Comparison of ENCODE assay signal across 26 cellular contexts in the genomic region with DNA sequence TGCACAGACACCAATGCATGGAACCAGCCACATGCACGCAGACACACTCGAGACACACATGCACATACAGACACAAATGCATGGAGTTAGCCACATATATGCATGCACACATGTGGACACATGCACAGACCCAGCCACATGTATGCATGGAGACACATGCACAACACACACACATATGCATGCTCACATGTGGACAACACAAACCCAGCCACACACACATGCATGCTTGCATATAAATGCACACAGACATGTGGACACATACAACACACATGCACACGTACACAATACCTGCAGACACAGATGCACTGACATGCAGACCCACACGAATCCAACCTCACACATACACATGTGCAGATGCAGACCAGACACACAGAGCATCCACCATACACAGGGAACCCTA. TPM values are rescaled to one million over a fixed set of nuclear protein-coding genes. Genes with fewer than 3 reads are reported as not detected.
DNase-seq lines count a peak whose midpoint lies in the region; ATAC-seq, FAIRE-seq and TF ChIP-seq lines count a peak whose summit lies in the region.
"Had no signal": no experiment of that assay in that cellular context is flagged by ENCODE, and none has a peak within 500 bp of the region (broad histone marks: within the 10 kb centered on the region; RNA-seq: fewer than 3 reads in every experiment).

No MANE protein-coding gene starts in this region.

- H3K14ac ChIP-seq in H1 (ENCODE audit: insufficient read length): no peak overlapping the region

- DNase-seq in Right ventricle myocardium inferior (ENCODE audit: missing footprints): peak; percentile 17
- no peak for DNase-seq in right cardiac atrium
- DNase-seq in H1 (ENCODE audit: low read depth in 1 of 2, low spot score in 2 of 2): no peak
- DNase-seq in neural progenitor cell (ENCODE audit: low spot score): no peak
- DNase-seq in type B pancreatic cell (ENCODE audit: extremely low spot score, unreplicated experiment): no peak
- DNase-seq in hepatic stellate cell (ENCODE audit: low spot score): no peak
- no peak for DNase-seq in Calu3
- no peak for DNase-seq in dermis blood vessel endothelial cell
- DNase-seq: ACHN; CD4-positive, alpha-beta T cell; DMS53; GM23248; HFFc6; MM.1S; NCI-H2029; NCI-H446; NCI-H524 treated with DMSO at 0.1 percent for 48 hours; PC-9; RPMI8226; SIG-M5 had no signal

- H3K4me1 Mint-ChIP-seq in neural progenitor cell (peaks cover 56% of the 10 kb centered on the region), type B pancreatic cell (ENCODE audit: unreplicated experiment) (peaks cover 50% of the 10 kb centered on the region), Calu3 (ENCODE audit: low read depth, unreplicated experiment) (no peaks in the 10 kb centered on the region)
- H3K4me1 Mint-ChIP-seq: IgD-negative memory B cell had no signal

- H2BK15ac ChIP-seq in H1 (ENCODE audit: low read length): peak overlapping the region; percentile 26; the same call in 1 of the 2 replicates

- no peak for FAIRE-seq in H1 (lab: Jason Lieb, UNC)

- ATAC-seq in Right ventricle myocardium inferior (no peak), right cardiac atrium (no peak)

- no peak overlapping the region for H2BK20ac ChIP-seq in H1 (ENCODE audit: low read length)

- H4K8ac ChIP-seq in H1 (ENCODE audit: extremely low read depth, insufficient read depth, low read length): no peak overlapping the region

- BruUV-seq in Calu3 (replicated peaks; lab: Mats Ljungman, UMichigan): no TSS peak

- peak overlapping the region; percentile 85 for H2BK120ac ChIP-seq in H1 (replicated peaks; ENCODE audit: low read depth, low read length)

- H3K18ac ChIP-seq in H1 (ENCODE audit: extremely low read depth, low read length): no peak overlapping the region

- H3K4me3 Mint-ChIP-seq in neural progenitor cell (peak overlapping the region; percentile 42), type B pancreatic cell (peak overlapping the region; percentile 3), Calu3 (ENCODE audit: low read depth, unreplicated experiment) (no peak overlapping the region)
- H3K4me3 Mint-ChIP-seq: CD4-positive, alpha-beta T cell; HFFc6; IgD-negative memory B cell had no signal

- peaks cover 2% of the 10 kb centered on the region for H3K36me3 Mint-ChIP-seq in neural progenitor cell
- H3K36me3 Mint-ChIP-seq in type B pancreatic cell: no peaks in the 10 kb centered on the region
- no peaks in the 10 kb centered on the region for H3K36me3 Mint-ChIP-seq in Calu3 (ENCODE audit: insufficient read depth, unreplicated experiment)
- H3K36me3 Mint-ChIP-seq: IgD-negative memory B cell had no signal

- no peaks in the 10 kb centered on the region; a peak in 1 of 4 replicates for H3K79me2 ChIP-seq in H1 (ENCODE audit: control insufficient read depth in 1 of 2, insufficient read depth in 2 of 2, low read length in 2 of 2)
- H3K79me2 ChIP-seq in neural progenitor cell (ENCODE audit: low read depth): no peaks in the 10 kb centered on the region

- peaks cover 16% of the 10 kb centered on the region for H3F3A ChIP-seq in neural progenitor cell (ENCODE audit: low read depth)

- H3K23ac ChIP-seq in H1 (ENCODE audit: insufficient read length): no peak overlapping the region

- H3K9me3 ChIP-seq in right cardiac atrium (ENCODE audit: control insufficient read depth, low read length) (no peaks in the 10 kb centered on the region), H1 (ENCODE audit: insufficient read depth in 2 of 2, low read depth in 1 of 2, low read length in 1 of 2) (no peaks in the 10 kb centered on the region), neural progenitor cell (ENCODE audit: low read depth) (no peaks in the 10 kb centered on the region)
- H3K9me3 ChIP-seq: BLaER1 treated with 17β-estradiol and CSF1 and Interleukin-3, amounts not matched to agents 10 nM and 100 nM; HAP-1 had no signal

- H2BK5ac ChIP-seq in H1 (ENCODE audit: low read depth, low read length): peak overlapping the region; percentile 36; the same call in 1 of the 2 replicates

- H3K79me1 ChIP-seq in H1 (ENCODE audit: low read depth, low read length): no peaks in the 10 kb centered on the region

- no peak for TF ChIP-seq EP300 in H1 (IDR thresholded peaks at IDR 0.05; ENCODE audit: borderline replicate concordance in 1 of 2, low read depth in 2 of 2, low read length in 2 of 2)

- H4K5ac ChIP-seq in H1 (ENCODE audit: insufficient read length, low read depth, low read length): no peak overlapping the region

- peaks cover 2% of the 10 kb centered on the region; the same call in 1 of the 2 replicates for H3K23me2 ChIP-seq in H1 (ENCODE audit: low read depth, low read length)

- H4K20me1 ChIP-seq in H1 (replicated peaks in 1 of 2; ENCODE audit: control insufficient read depth in 1 of 2, insufficient read depth in 2 of 2, low read length in 2 of 2) (peaks cover 0 to 3% of the 10 kb centered on the region in 2 experiments), neural progenitor cell (ENCODE audit: low read depth) (no peaks in the 10 kb centered on the region)

- H3K4me2 ChIP-seq in H1 (ENCODE audit: insufficient read depth in 1 of 2, low read depth in 2 of 2, low read length in 2 of 2): no peak overlapping the region
- H3K4me2 ChIP-seq in neural progenitor cell: peak overlapping the region; percentile 53
- H3K4me2 ChIP-seq: BLaER1 treated with 17β-estradiol and CSF1 and Interleukin-3, amounts not matched to agents 10 nM and 100 nM; KMS-11; PC-9 had no signal

- H3K27ac Mint-ChIP-seq in neural progenitor cell (peak overlapping the region; percentile 90), type B pancreatic cell (peak overlapping the region; percentile 42), Calu3 (ENCODE audit: unreplicated experiment) (no peak overlapping the region)
- H3K27ac Mint-ChIP-seq: CD4-positive, alpha-beta T cell; HFFc6 had no signal

- H3K27me3 ChIP-seq in right cardiac atrium (ENCODE audit: control insufficient read depth, insufficient read depth): no peaks in the 10 kb centered on the region
- H3K27me3 ChIP-seq in H1 (replicated peaks in 1 of 4; ENCODE audit: control insufficient read depth in 3 of 4, extremely low read depth in 1 of 4, insufficient read depth in 3 of 4, low read length in 3 of 4): no peaks in the 10 kb centered on the region; a peak in 1 of 7 replicates
- no peaks in the 10 kb centered on the region for H3K27me3 ChIP-seq in neural progenitor cell
- H3K27me3 ChIP-seq: BLaER1 treated with 17β-estradiol and CSF1 and Interleukin-3, amounts not matched to agents 10 nM and 100 nM had no signal

- H3K36me3 ChIP-seq in H1 (ENCODE audit: control insufficient read depth in 2 of 4, insufficient read depth in 4 of 4, low read length in 3 of 4) (no peaks in the 10 kb centered on the region; a peak in 1 of 8 replicates), neural progenitor cell (no peaks in the 10 kb centered on the region)
- H3K36me3 ChIP-seq: BLaER1 treated with 17β-estradiol and CSF1 and Interleukin-3, amounts not matched to agents 10 nM and 100 nM; HAP-1 had no signal

- TF ChIP-seq RAD21 in H1 (IDR thresholded peaks at IDR 0.05 in 1 of 2, conservative IDR thresholded peaks at IDR 0.05 in 1 of 2; ENCODE audit: low read depth in 2 of 2, low read length in 2 of 2): no peak

- 0 out of 2 replicates have a peak overlapping the region, but pooled peaks have one; percentile 54 for H2AK5ac ChIP-seq in H1 (ENCODE audit: low read depth, low read length)

- H2AFZ ChIP-seq in H1 (ENCODE audit: low read length) (no peak overlapping the region), neural progenitor cell (replicated peaks) (no peak overlapping the region)
- H2AFZ ChIP-seq: GM23248, PC-9 had no signal

- H3K4me3 ChIP-seq in right cardiac atrium (ENCODE audit: low read length) (no peak overlapping the region), H1 (ENCODE audit: extremely low read depth in 1 of 4, insufficient read depth in 2 of 4, low read depth in 3 of 4, low read length in 4 of 4) (no peak overlapping the region), neural progenitor cell (no peak overlapping the region)
- H3K4me3 ChIP-seq: BLaER1 treated with 17β-estradiol and CSF1 and Interleukin-3, amounts not matched to agents 10 nM and 100 nM; GM23248; HAP-1; PC-9; SK-N-MC had no signal

- intact Hi-C loops in Right ventricle myocardium inferior (cut with DNase I) (no loop called here), right cardiac atrium (cut with DNase I) (no loop called here), Calu3 (cut with micrococcal nuclease; ENCODE audit: unreplicated experiment) (no loop called here)

- no peak overlapping the region for H3K4ac ChIP-seq in H1 (replicated peaks; ENCODE audit: insufficient read length, low read depth, low read length)

- no peak for TF ChIP-seq POLR2A in H1 (IDR thresholded peaks at IDR 0.05; ENCODE audit: control extremely low read depth in 1 of 2, low read depth in 2 of 2, low read length in 2 of 2)

- CTCF ChIA-PET in H1 (lab: Charles Lee; ENCODE audit: partially characterized antibody): interaction anchor here (1.0 to 4.1 kb wide), 4 partner anchors 12 to 38 kb away, joined by 3 to 16 read pairs (median 6); no protein-coding TSS in a partner anchor
- CTCF ChIA-PET in Calu3 (lab: Charles Lee): interaction anchor here (0.6 kb wide), 1 partner anchor 11 kb away, joined by 4 read pairs; no protein-coding TSS in a partner anchor

- no peak overlapping the region for H3K56ac ChIP-seq in H1 (replicated peaks; ENCODE audit: insufficient read length, low read depth, low read length)

- H4K91ac ChIP-seq in H1 (replicated peaks; ENCODE audit: insufficient read length, low read length): peak overlapping the region; percentile 88

- POLR2A ChIA-PET in H1 (lab: Charles Lee; ENCODE audit: partially characterized antibody): interaction anchor here (1.4 kb wide), 1 partner anchor 31 kb away, joined by 4 read pairs; a partner anchor contains a TSS

- H3K9ac ChIP-seq in H1 (replicated peaks in 1 of 4; ENCODE audit: extremely low read depth in 1 of 4, low read depth in 3 of 4, low read length in 3 of 4) (no peak overlapping the region), neural progenitor cell (no peak overlapping the region)
- H3K9ac ChIP-seq: BLaER1 treated with 17β-estradiol and CSF1 and Interleukin-3, amounts not matched to agents 10 nM and 100 nM; GM23248; KMS-11 had no signal

- H3K4me1 ChIP-seq in right cardiac atrium (ENCODE audit: control insufficient read depth, insufficient read depth, low read length) (no peaks in the 10 kb centered on the region), H1 (replicated peaks in 1 of 4; ENCODE audit: control insufficient read depth in 3 of 4, insufficient read depth in 4 of 4, low read length in 3 of 4) (peaks cover 8 to 44% (median 22%) of the 10 kb centered on the region in 4 experiments), neural progenitor cell (peaks cover 65% of the 10 kb centered on the region)
- H3K4me1 ChIP-seq: HAP-1 had no signal

- 89% methylated on average over 4 of the region's 4 CpGs for WGBS in right cardiac atrium
- 84% methylated on average over 4 of the region's 4 CpGs; no CpG with 5 or more reads in 1 of the 2 experiments for WGBS in H1 (ENCODE audit: extremely low coverage in 1 of 2, insufficient coverage in 1 of 2, insufficient read length in 1 of 2, insufficient replicate concordance in 2 of 2, low coverage in 1 of 2, low lambda C conversion rate in 2 of 2, missing lambda C conversion rate in 1 of 2), 2 experiments

- no peak overlapping the region for H3K27ac ChIP-seq in right cardiac atrium (ENCODE audit: low read length)
- no peak overlapping the region for H3K27ac ChIP-seq in H1 (ENCODE audit: low read depth, low read length)
- H3K27ac ChIP-seq in neural progenitor cell: no peak overlapping the region
- H3K27ac ChIP-seq: 22Rv1; BLaER1 treated with 17β-estradiol and CSF1 and Interleukin-3, amounts not matched to agents 10 nM and 100 nM; GM23248; KMS-11; PC-9; SK-N-MC had no signal

- no peaks in the 10 kb centered on the region for H3K9me3 Mint-ChIP-seq in neural progenitor cell
- H3K9me3 Mint-ChIP-seq in type B pancreatic cell: no peaks in the 10 kb centered on the region
- no peaks in the 10 kb centered on the region for H3K9me3 Mint-ChIP-seq in Calu3 (ENCODE audit: low read depth, unreplicated experiment)
- H3K9me3 Mint-ChIP-seq: CD4-positive, alpha-beta T cell; HFFc6; IgD-negative memory B cell had no signal

- peak overlapping the region; percentile 45; the same call in 1 of the 2 replicates for H2BK12ac ChIP-seq in H1 (ENCODE audit: low read depth, low read length)

- H3K27me3 Mint-ChIP-seq in neural progenitor cell (ENCODE audit: insufficient read depth, low read depth) (peaks cover 17% of the 10 kb centered on the region), type B pancreatic cell (no peaks in the 10 kb centered on the region), Calu3 (ENCODE audit: unreplicated experiment) (peaks cover 65% of the 10 kb centered on the region)
- H3K27me3 Mint-ChIP-seq: CD4-positive, alpha-beta T cell had no signal

- no peak for TF ChIP-seq CTCF in H1 (IDR thresholded peaks at IDR 0.05; ENCODE audit: control extremely low read depth in 1 of 3, insufficient read depth in 1 of 3, low read depth in 1 of 3, low read length in 3 of 3)
- TF ChIP-seq CTCF in neural progenitor cell (IDR thresholded peaks at IDR 0.05): no peak
- no peak for TF ChIP-seq CTCF in type B pancreatic cell (conservative IDR thresholded peaks at IDR 0.05)
- no peak for TF ChIP-seq CTCF in Calu3 (IDR thresholded peaks at IDR 0.05; ENCODE audit: unreplicated experiment)

RNA-seq across cellular contexts. Expression of a gene that starts 31.1 kb away (rescaled TPM):
- total RNA-seq in Right ventricle myocardium inferior (0.73 TPM), right cardiac atrium (1 to 10 TPM in 2 of 4 donors, under 1 TPM in 2; 0.60 to 1.8 (median 1.2) TPM), neural progenitor cell (ENCODE audit: low replicate concordance) (1.4 and 2.7 TPM in 2 replicates), type B pancreatic cell (ENCODE audit: low replicate concordance) (3.0 and 4.3 TPM in 2 replicates), Calu3 (2022) (0.24 and 0.37 TPM in 2 replicates), dermis blood vessel endothelial cell (1.8 and 2.9 TPM in 2 replicates)
- polyA plus RNA-seq in right cardiac atrium (0.63 TPM), H1 (2011; rRNA removed) (1.5 and 2.2 TPM in 2 replicates)
- 0.78 and 1.1 TPM in 2 replicates for total RNA-seq in H1 (2021; fragmentation: NEBNext Ultra II Directional; extraction: Animal tissue kit (Norgen Biotek cat#: 25700))
- polyA plus RNA-seq in H1 (2011; cell fraction: cytosol; rRNA removed): 2.0 TPM
- polyA plus RNA-seq in H1 (2011; cell fraction: nucleus; rRNA removed): 3.0 TPM
- polyA plus RNA-seq in H1 (2012, experiment 1 of 2): 1.4 to 2.0 TPM (median 1.9 TPM) in 4 replicates
- 0.67 TPM for polyA plus RNA-seq in H1 (2012, experiment 2 of 2)
- polyA plus RNA-seq in H1 (2013, experiment 1 of 2): 0.41 TPM
- 0.50 TPM for polyA plus RNA-seq in H1 (2013, experiment 2 of 2)
- polyA minus RNA-seq in H1 (2011; rRNA and poly(A)+ RNA removed): 1.9 and 2.1 TPM in 2 replicates
- polyA minus RNA-seq in H1 (2011; cell fraction: cytosol; rRNA and poly(A)+ RNA removed): 0.95 TPM
- 1.2 TPM for polyA minus RNA-seq in H1 (2011; cell fraction: nucleus; rRNA and poly(A)+ RNA removed)
- total RNA-seq: CD4-positive, alpha-beta T cell had no signal
- polyA plus RNA-seq: IgD-negative memory B cell had no signal
